Comparison of ENCODE assay signal across 1 cellular context in the genomic region with DNA sequence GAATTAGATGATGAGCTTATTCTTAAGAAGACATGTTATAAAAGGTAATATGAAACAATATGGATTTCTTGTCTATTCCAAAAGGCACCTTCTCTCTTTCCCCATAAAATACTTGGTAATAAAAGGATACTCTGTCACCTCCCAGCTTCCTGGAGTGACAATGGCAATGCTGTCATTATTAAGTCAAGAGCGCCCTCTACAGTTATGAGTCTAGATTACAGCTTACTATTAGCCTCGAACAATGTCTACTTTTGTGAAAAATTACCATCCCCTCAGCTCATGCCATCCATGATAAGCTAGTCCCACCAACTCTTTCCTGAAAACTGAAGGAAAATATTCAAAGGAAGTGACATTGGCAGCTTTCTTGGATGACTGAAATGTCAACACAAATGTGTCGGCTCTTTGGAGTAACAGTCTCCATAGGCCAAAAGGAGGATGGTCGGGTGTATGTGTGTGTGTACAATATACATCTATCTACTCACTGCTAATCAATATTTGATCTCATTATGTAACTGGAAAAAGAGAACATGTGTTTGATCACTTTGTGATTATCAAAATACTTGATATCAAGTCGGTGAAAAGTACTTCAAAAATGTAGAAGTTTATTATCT.
TF ChIP-seq lines count a peak whose summit lies in the region.

No MANE protein-coding gene starts in this region.

TF ChIP-seq in GM23338, 12 proteins besides CTCF, POLR2A, EP300 and RAD21 (continued from another document):
- TF ChIP-seq, protein P1, sequence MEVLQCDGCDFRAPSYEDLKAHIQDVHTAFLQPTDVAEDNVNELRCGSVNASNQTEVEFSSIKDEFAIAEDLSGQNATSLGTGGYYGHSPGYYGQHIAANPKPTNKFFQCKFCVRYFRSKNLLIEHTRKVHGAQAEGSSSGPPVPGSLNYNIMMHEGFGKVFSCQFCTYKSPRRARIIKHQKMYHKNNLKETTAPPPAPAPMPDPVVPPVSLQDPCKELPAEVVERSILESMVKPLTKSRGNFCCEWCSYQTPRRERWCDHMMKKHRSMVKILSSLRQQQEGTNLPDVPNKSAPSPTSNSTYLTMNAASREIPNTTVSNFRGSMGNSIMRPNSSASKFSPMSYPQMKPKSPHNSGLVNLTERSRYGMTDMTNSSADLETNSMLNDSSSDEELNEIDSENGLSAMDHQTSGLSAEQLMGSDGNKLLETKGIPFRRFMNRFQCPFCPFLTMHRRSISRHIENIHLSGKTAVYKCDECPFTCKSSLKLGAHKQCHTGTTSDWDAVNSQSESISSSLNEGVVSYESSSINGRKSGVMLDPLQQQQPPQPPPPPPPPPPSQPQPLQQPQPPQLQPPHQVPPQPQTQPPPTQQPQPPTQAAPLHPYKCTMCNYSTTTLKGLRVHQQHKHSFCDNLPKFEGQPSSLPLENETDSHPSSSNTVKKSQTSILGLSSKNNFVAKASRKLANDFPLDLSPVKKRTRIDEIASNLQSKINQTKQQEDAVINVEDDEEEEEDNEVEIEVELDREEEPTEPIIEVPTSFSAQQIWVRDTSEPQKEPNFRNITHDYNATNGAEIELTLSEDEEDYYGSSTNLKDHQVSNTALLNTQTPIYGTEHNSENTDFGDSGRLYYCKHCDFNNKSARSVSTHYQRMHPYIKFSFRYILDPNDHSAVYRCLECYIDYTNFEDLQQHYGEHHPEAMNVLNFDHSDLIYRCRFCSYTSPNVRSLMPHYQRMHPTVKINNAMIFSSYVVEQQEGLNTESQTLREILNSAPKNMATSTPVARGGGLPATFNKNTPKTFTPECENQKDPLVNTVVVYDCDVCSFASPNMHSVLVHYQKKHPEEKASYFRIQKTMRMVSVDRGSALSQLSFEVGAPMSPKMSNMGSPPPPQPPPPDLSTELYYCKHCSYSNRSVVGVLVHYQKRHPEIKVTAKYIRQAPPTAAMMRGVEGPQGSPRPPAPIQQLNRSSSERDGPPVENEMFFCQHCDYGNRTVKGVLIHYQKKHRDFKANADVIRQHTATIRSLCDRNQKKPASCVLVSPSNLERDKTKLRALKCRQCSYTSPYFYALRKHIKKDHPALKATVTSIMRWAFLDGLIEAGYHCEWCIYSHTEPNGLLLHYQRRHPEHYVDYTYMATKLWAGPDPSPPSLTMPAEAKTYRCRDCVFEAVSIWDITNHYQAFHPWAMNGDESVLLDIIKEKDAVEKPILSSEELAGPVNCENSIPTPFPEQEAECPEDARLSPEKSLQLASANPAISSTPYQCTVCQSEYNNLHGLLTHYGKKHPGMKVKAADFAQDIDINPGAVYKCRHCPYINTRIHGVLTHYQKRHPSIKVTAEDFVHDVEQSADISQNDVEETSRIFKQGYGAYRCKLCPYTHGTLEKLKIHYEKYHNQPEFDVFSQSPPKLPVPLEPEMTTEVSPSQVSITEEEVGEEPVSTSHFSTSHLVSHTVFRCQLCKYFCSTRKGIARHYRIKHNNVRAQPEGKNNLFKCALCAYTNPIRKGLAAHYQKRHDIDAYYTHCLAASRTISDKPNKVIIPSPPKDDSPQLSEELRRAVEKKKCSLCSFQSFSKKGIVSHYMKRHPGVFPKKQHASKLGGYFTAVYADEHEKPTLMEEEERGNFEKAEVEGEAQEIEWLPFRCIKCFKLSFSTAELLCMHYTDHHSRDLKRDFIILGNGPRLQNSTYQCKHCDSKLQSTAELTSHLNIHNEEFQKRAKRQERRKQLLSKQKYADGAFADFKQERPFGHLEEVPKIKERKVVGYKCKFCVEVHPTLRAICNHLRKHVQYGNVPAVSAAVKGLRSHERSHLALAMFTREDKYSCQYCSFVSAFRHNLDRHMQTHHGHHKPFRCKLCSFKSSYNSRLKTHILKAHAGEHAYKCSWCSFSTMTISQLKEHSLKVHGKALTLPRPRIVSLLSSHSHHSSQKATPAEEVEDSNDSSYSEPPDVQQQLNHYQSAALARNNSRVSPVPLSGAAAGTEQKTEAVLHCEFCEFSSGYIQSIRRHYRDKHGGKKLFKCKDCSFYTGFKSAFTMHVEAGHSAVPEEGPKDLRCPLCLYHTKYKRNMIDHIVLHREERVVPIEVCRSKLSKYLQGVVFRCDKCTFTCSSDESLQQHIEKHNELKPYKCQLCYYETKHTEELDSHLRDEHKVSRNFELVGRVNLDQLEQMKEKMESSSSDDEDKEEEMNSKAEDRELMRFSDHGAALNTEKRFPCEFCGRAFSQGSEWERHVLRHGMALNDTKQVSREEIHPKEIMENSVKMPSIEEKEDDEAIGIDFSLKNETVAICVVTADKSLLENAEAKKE (CRISPR knock-in tag; IDR thresholded peaks at IDR 0.05), result no peak
- TF ChIP-seq, protein P2, sequence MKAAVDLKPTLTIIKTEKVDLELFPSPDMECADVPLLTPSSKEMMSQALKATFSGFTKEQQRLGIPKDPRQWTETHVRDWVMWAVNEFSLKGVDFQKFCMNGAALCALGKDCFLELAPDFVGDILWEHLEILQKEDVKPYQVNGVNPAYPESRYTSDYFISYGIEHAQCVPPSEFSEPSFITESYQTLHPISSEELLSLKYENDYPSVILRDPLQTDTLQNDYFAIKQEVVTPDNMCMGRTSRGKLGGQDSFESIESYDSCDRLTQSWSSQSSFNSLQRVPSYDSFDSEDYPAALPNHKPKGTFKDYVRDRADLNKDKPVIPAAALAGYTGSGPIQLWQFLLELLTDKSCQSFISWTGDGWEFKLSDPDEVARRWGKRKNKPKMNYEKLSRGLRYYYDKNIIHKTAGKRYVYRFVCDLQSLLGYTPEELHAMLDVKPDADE (IDR thresholded peaks at IDR 0.05), result no peak
- no peak for TF ChIP-seq ZNF114 (CRISPR knock-in tag; IDR thresholded peaks at IDR 0.05)
